1 cellular context compared by ENCODE assay signal in genomic region chr22:29855611-29856181, GRCh38.
TF ChIP-seq lines count a peak whose summit lies in the region.

No MANE protein-coding gene starts in this region.

TF ChIP-seq in IMR-90, 13 proteins besides CTCF, POLR2A, EP300 and RAD21 (continued from another document):
- TF ChIP-seq ELK1 (IDR thresholded peaks at IDR 0.05; ENCODE audit: borderline replicate concordance, low read depth, low read length) (no peak), CEBPB (IDR thresholded peaks at IDR 0.05; ENCODE audit: low read depth, low read length) (no peak), BHLHE40 (IDR thresholded peaks at IDR 0.05; ENCODE audit: low read depth, low read length) (no peak), USF2 (IDR thresholded peaks at IDR 0.05; ENCODE audit: low read depth, low read length) (no peak), SMC3 (IDR thresholded peaks at IDR 0.05; ENCODE audit: low read depth, low read length) (no peak), MAZ (IDR thresholded peaks at IDR 0.05; ENCODE audit: borderline replicate concordance, low read depth, low read length) (no peak), NFE2L2 (IDR thresholded peaks at IDR 0.05; ENCODE audit: low read depth, low read length) (no peak)
